In the genomic region with DNA sequence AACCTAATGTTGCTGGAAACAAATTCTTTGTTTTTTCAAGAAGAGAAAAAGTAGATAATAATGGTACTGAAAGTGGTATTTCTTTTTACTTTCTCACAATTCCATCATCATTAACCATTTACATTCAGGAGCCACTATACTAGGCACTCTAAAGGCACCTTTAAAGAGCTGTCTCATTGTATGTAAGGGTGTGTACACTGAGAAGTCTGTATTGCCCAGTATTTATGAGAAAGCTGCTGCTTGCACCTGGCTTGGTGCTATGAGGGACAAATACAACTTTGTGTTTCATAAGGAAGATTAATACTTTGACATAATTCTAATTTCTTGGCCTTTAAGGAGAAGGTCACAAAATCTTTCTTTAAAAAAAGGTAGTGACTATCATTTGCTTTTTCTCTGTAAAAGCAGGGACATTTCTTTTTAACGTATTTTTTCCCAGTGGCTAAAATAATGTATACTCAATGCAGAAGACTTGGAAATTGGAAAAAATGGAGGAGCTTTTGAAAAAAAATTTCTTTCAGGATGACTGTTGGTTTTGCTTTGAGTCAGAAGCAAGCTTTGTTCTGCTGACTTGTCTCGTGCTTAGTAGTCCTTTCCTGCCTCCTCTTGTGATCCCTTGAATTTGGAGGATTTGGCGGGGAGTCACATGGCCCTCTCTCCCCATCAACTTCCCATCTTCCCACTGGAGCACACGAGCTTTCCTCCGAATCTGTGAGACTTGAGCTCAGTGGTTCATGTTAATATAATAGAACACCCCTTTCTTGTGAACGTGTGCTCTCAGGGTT, we compare ENCODE assay signal across 13 cellular contexts. TPM values are rescaled to one million over a fixed set of nuclear protein-coding genes. Genes with fewer than 3 reads are reported as not detected.
DNase-seq lines count a peak whose midpoint lies in the region; ATAC-seq and TF ChIP-seq lines count a peak whose summit lies in the region.
"Had no signal": no experiment of that assay in that cellular context is flagged by ENCODE, and none has a peak within 500 bp of the region (broad histone marks: within the 10 kb centered on the region; RNA-seq: fewer than 3 reads in every experiment).

No MANE protein-coding gene starts in this region.

- WGBS in endodermal cell (ENCODE audit: insufficient coverage in 1 of 2, insufficient read length in 1 of 2), 2 experiments = 90 to 93% methylated on average over 3 to 6 of the region's 6 CpGs

- peaks cover 83 to 94% (median 94%) of the 10 kb centered on the region in 3 donors for H3K4me1 Mint-ChIP-seq in CD8-positive, alpha-beta memory T cell
- peaks cover 77% of the 10 kb centered on the region for H3K4me1 Mint-ChIP-seq in activated naive CD8-positive, alpha-beta T cell treated with anti-CD3 and anti-CD28 coated beads, Interleukin-2, amount 50 U/mL, for 24 hours
- peaks cover 26% of the 10 kb centered on the region for H3K4me1 Mint-ChIP-seq in endodermal cell

- H3K27ac Mint-ChIP-seq in CD8-positive, alpha-beta memory T cell = peak overlapping the region; percentile 68 to 94 (median 82)
- peak overlapping the region; percentile 86 for H3K27ac Mint-ChIP-seq in activated naive CD8-positive, alpha-beta T cell treated with anti-CD3 and anti-CD28 coated beads, Interleukin-2, amount 50 U/mL, for 24 hours
- H3K27ac Mint-ChIP-seq in endodermal cell = no peak overlapping the region

- CTCF ChIA-PET in CD8-positive, alpha-beta memory T cell (lab: Charles Lee) = interaction anchor here (0.9 to 1.6 kb wide), 5 partner anchors 9 to 50 kb away, joined by 3 to 5 read pairs (median 4); a partner anchor contains a TSS

- no peak overlapping the region for H3K9ac ChIP-seq in endodermal cell (ENCODE audit: extremely low read depth, low read length, poor library complexity, severe bottlenecking)

- no peaks in the 10 kb centered on the region for H3K27me3 ChIP-seq in CD8-positive, alpha-beta memory T cell (ENCODE audit: insufficient read depth, low read length, poor library complexity, severe bottlenecking)
- H3K27me3 ChIP-seq in endodermal cell (ENCODE audit: control insufficient read depth, insufficient read depth, low read length, poor library complexity, severe bottlenecking) = peaks cover 15% of the 10 kb centered on the region
- H3K27me3 ChIP-seq: ovary, Peyer's patch had no signal

- no peaks in the 10 kb centered on the region for H3K36me3 ChIP-seq in CD8-positive, alpha-beta memory T cell (ENCODE audit: insufficient read depth, low read length)
- H3K36me3 ChIP-seq in endodermal cell (ENCODE audit: control insufficient read depth, insufficient read depth, low read length) = no peaks in the 10 kb centered on the region
- H3K36me3 ChIP-seq: ovary, Peyer's patch had no signal

- H3K4me3 Mint-ChIP-seq in CD8-positive, alpha-beta memory T cell = peak overlapping the region in 6 of 7 donors; percentile 14 to 48 (median 33)
- peak overlapping the region; percentile 3 for H3K4me3 Mint-ChIP-seq in activated naive CD8-positive, alpha-beta T cell treated with anti-CD3 and anti-CD28 coated beads, Interleukin-2, amount 50 U/mL, for 24 hours
- no peak overlapping the region for H3K4me3 Mint-ChIP-seq in endodermal cell

- DNase-seq in CD8-positive, alpha-beta memory T cell = no peak
- no peak for DNase-seq in activated naive CD8-positive, alpha-beta T cell treated with anti-CD3 and anti-CD28 coated beads, Interleukin-2, amount 50 U/mL, for 24 hours
- no peak for DNase-seq in NCI-H146 treated with DMSO at 0.1 percent for 48 hours (lab: John Stamatoyannopoulos, UW; ENCODE audit: unreplicated experiment)
- no peak for DNase-seq in endodermal cell
- no peak for DNase-seq in OCI-M2 (lab: John Stamatoyannopoulos, UW; ENCODE audit: unreplicated experiment)
- no peak for DNase-seq in OCI-M1 (lab: John Stamatoyannopoulos, UW)
- DNase-seq: DMS79 treated with DMSO at 0.1 percent for 48 hours, GOT3, MM.1S, ovary had no signal

- POLR2A ChIA-PET in CD8-positive, alpha-beta memory T cell (lab: Charles Lee) = interaction anchor here (0.7 to 1.6 kb wide), 2 partner anchors 23 to 35 kb away, joined by 3 to 4 read pairs; no protein-coding TSS in a partner anchor

- no peak overlapping the region for H3K27ac ChIP-seq in CD8-positive, alpha-beta memory T cell (ENCODE audit: low read depth, low read length)
- no peak overlapping the region for H3K27ac ChIP-seq in endodermal cell (ENCODE audit: low read depth, low read length)
- H3K27ac ChIP-seq: ovary, Peyer's patch had no signal

- peaks cover 88% of the 10 kb centered on the region for H3K4me1 ChIP-seq in CD8-positive, alpha-beta memory T cell (ENCODE audit: insufficient read depth, low read length)
- H3K4me1 ChIP-seq in endodermal cell (ENCODE audit: control insufficient read depth, insufficient read depth, low read length) = no peaks in the 10 kb centered on the region

- ATAC-seq in GM19372 (IDR thresholded peaks at IDR 0.05; ENCODE audit: low read depth, unreplicated experiment) (peak; percentile 53), HG03095 (IDR thresholded peaks at IDR 0.05; ENCODE audit: unreplicated experiment) (peak; percentile 62)
- no peak for ATAC-seq in activated naive CD8-positive, alpha-beta T cell treated with anti-CD3 and anti-CD28 coated beads, Interleukin-2, amount 50 U/mL, for 24 hours

- no peaks in the 10 kb centered on the region for H3K9me3 Mint-ChIP-seq in CD8-positive, alpha-beta memory T cell
- no peaks in the 10 kb centered on the region for H3K9me3 Mint-ChIP-seq in activated naive CD8-positive, alpha-beta T cell treated with anti-CD3 and anti-CD28 coated beads, Interleukin-2, amount 50 U/mL, for 24 hours
- H3K9me3 Mint-ChIP-seq in endodermal cell = no peaks in the 10 kb centered on the region

- no peaks in the 10 kb centered on the region for H3K27me3 Mint-ChIP-seq in CD8-positive, alpha-beta memory T cell
- no peaks in the 10 kb centered on the region for H3K27me3 Mint-ChIP-seq in activated naive CD8-positive, alpha-beta T cell treated with anti-CD3 and anti-CD28 coated beads, Interleukin-2, amount 50 U/mL, for 24 hours
- peaks cover 1% of the 10 kb centered on the region for H3K27me3 Mint-ChIP-seq in endodermal cell (ENCODE audit: insufficient read depth)

- no peaks in the 10 kb centered on the region for H3K9me3 ChIP-seq in CD8-positive, alpha-beta memory T cell (ENCODE audit: low read length)
- H3K9me3 ChIP-seq in endodermal cell (ENCODE audit: control insufficient read depth, low read length) = no peaks in the 10 kb centered on the region
- H3K9me3 ChIP-seq: ovary, Peyer's patch had no signal

- H3K4me3 ChIP-seq in CD8-positive, alpha-beta memory T cell (ENCODE audit: low read length) = no peak overlapping the region
- H3K4me3 ChIP-seq in endodermal cell (ENCODE audit: low read length) = no peak overlapping the region
- H3K4me3 ChIP-seq: ovary, Peyer's patch had no signal

- H3K36me3 Mint-ChIP-seq in CD8-positive, alpha-beta memory T cell = peaks cover 0 to 36% (median 8%) of the 10 kb centered on the region in 3 donors
- H3K36me3 Mint-ChIP-seq in activated naive CD8-positive, alpha-beta T cell treated with anti-CD3 and anti-CD28 coated beads, Interleukin-2, amount 50 U/mL, for 24 hours (ENCODE audit: low read depth) = peaks cover 17% of the 10 kb centered on the region
- H3K36me3 Mint-ChIP-seq in endodermal cell (ENCODE audit: low read depth) = peaks cover 12% of the 10 kb centered on the region

- no peak for TF ChIP-seq CTCF in endodermal cell (conservative IDR thresholded peaks at IDR 0.05)

RNA-seq across cellular contexts. Expression of a gene that starts 50.1 kb away (rescaled TPM):
- total RNA-seq in CD8-positive, alpha-beta memory T cell = 10 to 100 TPM; 58.2 to 59.2 TPM
- polyA plus RNA-seq in CD8-positive, alpha-beta memory T cell = 4.0 TPM
- 10 to 100 TPM; 52.0 to 54.5 TPM for total RNA-seq in endodermal cell
- 16.7 TPM for polyA plus RNA-seq in endodermal cell (2013, experiment 1 of 2)
- 17.8 TPM for polyA plus RNA-seq in endodermal cell (2013, experiment 2 of 2)
